Comparison of ENCODE assay signal across 25 cellular contexts in the genomic region with DNA sequence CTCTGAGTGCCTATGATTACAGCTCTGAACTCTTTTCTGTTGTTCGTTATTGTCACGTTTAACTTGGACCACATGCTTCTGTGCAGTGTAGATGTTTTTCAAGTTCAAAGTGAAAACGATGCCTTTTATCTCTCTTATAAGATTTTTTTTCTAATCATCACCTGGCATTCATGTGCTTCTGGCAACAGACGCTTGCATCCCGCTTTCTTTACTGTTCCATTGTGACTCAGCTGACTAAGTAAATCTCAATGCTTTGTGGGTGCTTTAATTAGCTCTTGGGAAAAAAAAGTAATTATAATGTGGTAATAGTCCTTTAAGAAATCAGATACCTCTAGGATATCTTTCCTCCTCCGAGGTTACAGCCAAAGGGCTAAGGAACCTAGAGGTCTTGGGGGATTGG.
"Had no signal": no experiment of that assay in that cellular context is flagged by ENCODE, and none has a peak within 500 bp of the region (broad histone marks: within the 10 kb centered on the region; RNA-seq: fewer than 3 reads in every experiment).

No MANE protein-coding gene starts in this region.

- ATAC-seq: activated CD8-positive, alpha-beta memory T cell treated with anti-CD3 and anti-CD28 coated beads, Interleukin-2, amount 10 ng/mL, durations not matched to agents 7 days and 5 days; activated CD8-positive, alpha-beta T cell treated with anti-CD3 and anti-CD28 coated beads, Interleukin-2, amount 10 ng/mL, durations not matched to agents 7 days and 5 days; activated naive CD4-positive, alpha-beta T cell treated with anti-CD3 and anti-CD28 coated beads, Interleukin-2, amount 50 U/mL, for 72 hours; activated T-cell treated with anti-CD3 and anti-CD28 coated beads, Interleukin-2, amount 50 U/mL, for 72 hours; heart right ventricle; mucosa of descending colon; right lobe of liver; WTC11 had no signal

- H3K4me1 ChIP-seq: heart right ventricle, left ventricle myocardium inferior, right lobe of liver, transverse colon had no signal

- DNase-seq: activated CD4-positive, alpha-beta T cell treated with anti-CD3 and anti-CD28 coated beads for 1 hour; activated CD4-positive, alpha-beta T cell treated with anti-CD3 and anti-CD28 coated beads, Interleukin-2, amount 50 U/mL, for 1 hour; activated CD8-positive, alpha-beta memory T cell treated with anti-CD3 and anti-CD28 coated beads, Interleukin-2, amount 10 ng/mL, durations not matched to agents 7 days and 5 days; activated CD8-positive, alpha-beta T cell treated with anti-CD3 and anti-CD28 coated beads, Interleukin-2, amount 10 ng/mL, durations not matched to agents 7 days and 5 days; activated naive CD4-positive, alpha-beta T cell; activated T-cell treated with anti-CD3 and anti-CD28 coated beads, Interleukin-2, amount 50 U/mL, for 72 hours; esophagus squamous epithelium; foreskin melanocyte; heart right ventricle; left ventricle myocardium inferior; mesendoderm; mucosa of descending colon; posterior cingulate gyrus; right lobe of liver; stimulated activated CD4-positive, alpha-beta T cell treated with anti-CD3 and anti-CD28 coated beads, Interleukin-2, amount 100 ng/mL, for 48 hours; stimulated activated naive CD4-positive, alpha-beta T cell treated with Interleukin-2 at 50 U/mL for 16 hours; T1000; transverse colon had no signal

- H3K4me3 ChIP-seq: esophagus squamous epithelium, heart right ventricle, left ventricle myocardium inferior, lung, mucosa of descending colon, right lobe of liver, transverse colon had no signal

- H3K9me3 Mint-ChIP-seq: activated naive CD4-positive, alpha-beta T cell treated with anti-CD3 and anti-CD28 coated beads, Interleukin-2, amount 50 U/mL, for 72 hours; activated T-cell treated with anti-CD3 and anti-CD28 coated beads, Interleukin-2, amount 50 U/mL, for 72 hours; central memory CD8-positive, alpha-beta T cell; dendritic cell treated with granulocyte-macrophage colony-stimulating factor and Interleukin-4, amounts not matched to agents 40 ng/mL and 50 ng/mL, for 4 days; nephron had no signal

- H3K9me3 ChIP-seq: esophagus squamous epithelium, heart right ventricle, left ventricle myocardium inferior, mucosa of descending colon, right lobe of liver, transverse colon had no signal

- H3K4me1 Mint-ChIP-seq: activated CD8-positive, alpha-beta memory T cell treated with anti-CD3 and anti-CD28 coated beads, Interleukin-2, amount 10 ng/mL, durations not matched to agents 7 days and 5 days; central memory CD8-positive, alpha-beta T cell; nephron had no signal

- H3K36me3 ChIP-seq: esophagus squamous epithelium, heart right ventricle, left ventricle myocardium inferior, right lobe of liver, transverse colon had no signal

- H3K4me3 Mint-ChIP-seq: activated CD8-positive, alpha-beta memory T cell treated with anti-CD3 and anti-CD28 coated beads, Interleukin-2, amount 10 ng/mL, durations not matched to agents 7 days and 5 days; activated CD8-positive, alpha-beta T cell treated with anti-CD3 and anti-CD28 coated beads, Interleukin-2, amount 10 ng/mL, durations not matched to agents 7 days and 5 days; activated T-cell treated with anti-CD3 and anti-CD28 coated beads, Interleukin-2, amount 50 U/mL, for 72 hours; central memory CD8-positive, alpha-beta T cell; dendritic cell treated with granulocyte-macrophage colony-stimulating factor and Interleukin-4, amounts not matched to agents 40 ng/mL and 50 ng/mL, for 4 days; nephron; WTC11 had no signal

- H3K27ac Mint-ChIP-seq: activated CD8-positive, alpha-beta memory T cell treated with anti-CD3 and anti-CD28 coated beads, Interleukin-2, amount 10 ng/mL, durations not matched to agents 7 days and 5 days; activated CD8-positive, alpha-beta T cell treated with anti-CD3 and anti-CD28 coated beads, Interleukin-2, amount 10 ng/mL, durations not matched to agents 7 days and 5 days; activated naive CD4-positive, alpha-beta T cell treated with anti-CD3 and anti-CD28 coated beads, Interleukin-2, amount 50 U/mL, for 72 hours; activated T-cell treated with anti-CD3 and anti-CD28 coated beads, Interleukin-2, amount 50 U/mL, for 72 hours; dendritic cell treated with granulocyte-macrophage colony-stimulating factor and Interleukin-4, amounts not matched to agents 40 ng/mL and 50 ng/mL, for 4 days; nephron had no signal

- H3K27ac ChIP-seq: epithelial cell of prostate, esophagus squamous epithelium, heart right ventricle, left ventricle myocardium inferior, right lobe of liver, transverse colon had no signal

- H3K27me3 ChIP-seq: heart right ventricle, right lobe of liver, transverse colon had no signal

- H3K36me3 Mint-ChIP-seq: activated CD8-positive, alpha-beta memory T cell treated with anti-CD3 and anti-CD28 coated beads, Interleukin-2, amount 10 ng/mL, durations not matched to agents 7 days and 5 days; activated naive CD4-positive, alpha-beta T cell treated with anti-CD3 and anti-CD28 coated beads, Interleukin-2, amount 50 U/mL, for 72 hours had no signal
